ENCODE assay signal across 25 cellular contexts in genomic region chr12:131436922-131437705, GRCh38.
A peak's percentile ranks its signal among the peaks of the same experiment; 100 is the strongest.
DNase-seq lines count a peak whose midpoint lies in the region; ATAC-seq and TF ChIP-seq lines count a peak whose summit lies in the region.
"Had no signal": no experiment of that assay in that cellular context is flagged by ENCODE, and none has a peak within 500 bp of the region (broad histone marks: within the 10 kb centered on the region; RNA-seq: fewer than 3 reads in every experiment).

No MANE protein-coding gene starts in this region.

- no peak overlapping the region for H2AK5ac ChIP-seq in H9 (ENCODE audit: insufficient read length, low read length)

- no peak overlapping the region for H3K23ac ChIP-seq in H9 (ENCODE audit: insufficient read length, low read depth, low read length)

- H3K4me1 Mint-ChIP-seq in H9: peaks cover 4 to 23% of the 10 kb centered on the region in 2 experiments

- H3K4me3 ChIP-seq in testis (no peak overlapping the region), ovary (no peak overlapping the region)
- H3K4me3 ChIP-seq: breast epithelium, skin epidermis, tibial nerve had no signal

- H3K18ac ChIP-seq in H9 (ENCODE audit: insufficient read length, low read depth, low read length): no peak overlapping the region

- H3K27me3 ChIP-seq in H9 (ENCODE audit: insufficient read depth, low read length): no peaks in the 10 kb centered on the region
- H3K27me3 ChIP-seq in testis: no peaks in the 10 kb centered on the region
- no peaks in the 10 kb centered on the region for H3K27me3 ChIP-seq in ovary

- TF ChIP-seq CTCF in H9 (conservative IDR thresholded peaks at IDR 0.05) (0 out of 3 replicates have a peak, but pooled peaks have one; percentile 19), testis (IDR thresholded peaks at IDR 0.05) (no peak), ovary (IDR thresholded peaks at IDR 0.05) (no peak)

- H2BK12ac ChIP-seq in H9 (ENCODE audit: insufficient read length, low read depth, low read length): no peak overlapping the region

- H3K56ac ChIP-seq in H9 (ENCODE audit: insufficient read length, low read depth, low read length): no peak overlapping the region

- H2BK15ac ChIP-seq in H9 (ENCODE audit: low read depth, low read length): no peak overlapping the region

- no peak overlapping the region for H4K5ac ChIP-seq in H9 (ENCODE audit: insufficient read length, low read depth, low read length)

- no peak overlapping the region for H3K4me3 Mint-ChIP-seq in H9
- H3K4me3 Mint-ChIP-seq: activated CD4-positive, alpha-beta memory T cell treated with anti-CD3 and anti-CD28 coated beads, Interleukin-2, amount 10 ng/mL, durations not matched to agents 7 days and 5 days had no signal

- H4K8ac ChIP-seq in H9 (replicated peaks; ENCODE audit: insufficient read length, low read depth, low read length): no peak overlapping the region

- H3T11ph ChIP-seq in H9 (ENCODE audit: low read length): no peak overlapping the region

- no peak for TF ChIP-seq POLR2A in testis (IDR thresholded peaks at IDR 0.05)
- TF ChIP-seq POLR2A in ovary (IDR thresholded peaks at IDR 0.05): no peak

- H2BK5ac ChIP-seq in H9 (ENCODE audit: insufficient read length, low read length): no peak overlapping the region

- no peaks in the 10 kb centered on the region for H3K79me1 ChIP-seq in H9 (ENCODE audit: insufficient read depth, low read depth, low read length, poor library complexity, severe bottlenecking)

- no peaks in the 10 kb centered on the region for H3K23me2 ChIP-seq in H9 (ENCODE audit: insufficient read length, low read depth, low read length, poor library complexity, severe bottlenecking)

- H4K91ac ChIP-seq in H9 (ENCODE audit: insufficient read length, low read depth, low read length): no peak overlapping the region

- H3K36me3 ChIP-seq in testis (ENCODE audit: low read depth, missing control alignments) (no peaks in the 10 kb centered on the region), ovary (no peaks in the 10 kb centered on the region)
- H3K36me3 ChIP-seq: breast epithelium, tibial nerve had no signal

- peak; percentile 77 for DNase-seq in H9
- peak; percentile 71 for DNase-seq in NCI-H69 (lab: John Stamatoyannopoulos, UW)
- DNase-seq in islet precursor cell: peak; percentile 62
- DNase-seq in testis: peak; percentile 10
- DNase-seq in NCI-H146 (lab: John Stamatoyannopoulos, UW): no peak
- DNase-seq in ovary: no peak
- DNase-seq: activated CD4-positive, alpha-beta memory T cell treated with anti-CD3 and anti-CD28 coated beads, Interleukin-2, amount 10 ng/mL, durations not matched to agents 7 days and 5 days; Caco-2; effector CD8-positive, alpha-beta T cell; mammary epithelial cell; MM.1S; NCI-H1417 treated with DMSO at 0.1 percent for 48 hours; NCI-H2107; occipital lobe; SHP77 treated with DMSO at 0.1 percent for 48 hours had no signal

- H2BK20ac ChIP-seq in H9 (ENCODE audit: low read depth, low read length, poor library complexity, severe bottlenecking): no peak overlapping the region

- peak overlapping the region in 2 of 3 experiments; percentile 27 to 91; a peak in 2 of 7 replicates for H3K27ac Mint-ChIP-seq in H9
- H3K27ac Mint-ChIP-seq: activated CD4-positive, alpha-beta memory T cell treated with anti-CD3 and anti-CD28 coated beads, Interleukin-2, amount 10 ng/mL, durations not matched to agents 7 days and 5 days; activated naive CD4-positive, alpha-beta T cell treated with anti-CD3 and anti-CD28 coated beads, Interleukin-2, amount 50 U/mL, for 72 hours; activated T-helper 2 cell treated with anti-CD3 and anti-CD28 coated beads, Interferon-gamma antibody, Interleukin-2, Interleukin-4, amounts not matched to agents 10 μg/mL and 5 μg/mL and 100 μg/mL, durations not matched to agents 14 hours and 24 hours and 36 hours had no signal

- no peak overlapping the region for H2BK120ac ChIP-seq in H9 (ENCODE audit: low read depth, low read length, poor library complexity, severe bottlenecking)

- no peaks in the 10 kb centered on the region for H3K79me2 ChIP-seq in H9 (ENCODE audit: insufficient read depth, low read length)

- peaks cover 8% of the 10 kb centered on the region; the same call in 1 of the 2 replicates for H3K27me3 Mint-ChIP-seq in H9 (ENCODE audit: low read depth)
- H3K27me3 Mint-ChIP-seq: activated CD4-positive, alpha-beta memory T cell treated with anti-CD3 and anti-CD28 coated beads, Interleukin-2, amount 10 ng/mL, durations not matched to agents 7 days and 5 days had no signal

- no peaks in the 10 kb centered on the region for H4K20me1 ChIP-seq in H9 (ENCODE audit: control insufficient read depth, insufficient read depth, insufficient read length)

- no peak overlapping the region for H3K14ac ChIP-seq in H9 (ENCODE audit: insufficient read depth, low read length)

- H3K27ac ChIP-seq in H9 (ENCODE audit: insufficient read length, low read depth, low read length): no peak overlapping the region
- H3K27ac ChIP-seq in testis: no peak overlapping the region
- H3K27ac ChIP-seq in ovary: no peak overlapping the region
- H3K27ac ChIP-seq: breast epithelium, C4-2B, HL-60, KMS-11, skin epidermis, tibial nerve had no signal

- no CpG with 5 or more reads among the region's 10 CpGs for WGBS in H9 (ENCODE audit: extremely low coverage, insufficient read length, low lambda C conversion rate)
- WGBS in testis, 2 donors: 65 to 71% methylated on average over 9 to 10 of the region's 10 CpGs
- WGBS in ovary, 3 donors: 49 to 55% (median 54%) methylated on average over 10 of the region's 10 CpGs

- no peak overlapping the region for H3K9ac ChIP-seq in H9 (ENCODE audit: extremely low read depth, insufficient read length, low read length)
- H3K9ac ChIP-seq: KMS-11 had no signal

- H3K4ac ChIP-seq in H9 (ENCODE audit: low read depth, low read length): no peak overlapping the region

- H3K4me1 ChIP-seq in H9 (ENCODE audit: insufficient read depth, low read length) (no peaks in the 10 kb centered on the region), testis (no peaks in the 10 kb centered on the region), ovary (ENCODE audit: insufficient read depth) (no peaks in the 10 kb centered on the region)
- H3K4me1 ChIP-seq: breast epithelium, Caco-2, tibial nerve had no signal

- H3K9me3 ChIP-seq in H9 (ENCODE audit: control insufficient read depth, low read depth, low read length) (no peaks in the 10 kb centered on the region), testis (no peaks in the 10 kb centered on the region), ovary (no peaks in the 10 kb centered on the region)
- H3K9me3 ChIP-seq: breast epithelium, Caco-2, tibial nerve had no signal

- no peak overlapping the region for H2AFZ ChIP-seq in H9 (ENCODE audit: low read length)

- no peaks in the 10 kb centered on the region; a peak in 2 of 7 replicates for H3K36me3 Mint-ChIP-seq in H9 (ENCODE audit: insufficient read depth in 1 of 3, low read depth in 3 of 3)
- H3K36me3 Mint-ChIP-seq: activated naive CD4-positive, alpha-beta T cell treated with anti-CD3 and anti-CD28 coated beads, Interleukin-2, amount 50 U/mL, for 72 hours had no signal

- intact Hi-C loops in testis (cut with DNase I; ENCODE audit: low total_unique reads) (no loop called here), ovary (cut with DNase I) (loop anchor here in 1 of 4 donors (5.0 kb wide), 1 partner anchor 210 kb away; no protein-coding TSS in a partner anchor)

- ATAC-seq in HG03039 (IDR thresholded peaks at IDR 0.05; ENCODE audit: unreplicated experiment): no peak
- ATAC-seq: activated naive CD4-positive, alpha-beta T cell treated with anti-CD3 and anti-CD28 coated beads, Interleukin-2, amount 50 U/mL, for 72 hours; Panc1 had no signal

- no peak for TF ChIP-seq EP300 in ovary (IDR thresholded peaks at IDR 0.05)

- H3K9me3 Mint-ChIP-seq in H9: no peaks in the 10 kb centered on the region; a peak in 1 of 5 replicates
- H3K9me3 Mint-ChIP-seq: activated CD4-positive, alpha-beta memory T cell treated with anti-CD3 and anti-CD28 coated beads, Interleukin-2, amount 10 ng/mL, durations not matched to agents 7 days and 5 days; activated naive CD4-positive, alpha-beta T cell treated with anti-CD3 and anti-CD28 coated beads, Interleukin-2, amount 50 U/mL, for 72 hours; activated T-helper 2 cell treated with anti-CD3 and anti-CD28 coated beads, Interferon-gamma antibody, Interleukin-2, Interleukin-4, amounts not matched to agents 10 μg/mL and 5 μg/mL and 100 μg/mL, durations not matched to agents 14 hours and 24 hours and 36 hours had no signal

- H3K4me2 ChIP-seq in H9 (ENCODE audit: insufficient read depth, insufficient read length, low read length): no peak overlapping the region
- H3K4me2 ChIP-seq: KMS-11 had no signal

Comparison
In these comparisons a context has a peak if more than half of its experiments do, and no peak if none do; other contexts are left out.
1. DNase-seq: peak in H9 (single experiment), NCI-H69 (single experiment), islet precursor cell (single experiment) and testis (single experiment); none in NCI-H146 (single experiment) and ovary (0 of 5).